Comparison of ENCODE assay signal across 24 cellular contexts in the genomic region with DNA sequence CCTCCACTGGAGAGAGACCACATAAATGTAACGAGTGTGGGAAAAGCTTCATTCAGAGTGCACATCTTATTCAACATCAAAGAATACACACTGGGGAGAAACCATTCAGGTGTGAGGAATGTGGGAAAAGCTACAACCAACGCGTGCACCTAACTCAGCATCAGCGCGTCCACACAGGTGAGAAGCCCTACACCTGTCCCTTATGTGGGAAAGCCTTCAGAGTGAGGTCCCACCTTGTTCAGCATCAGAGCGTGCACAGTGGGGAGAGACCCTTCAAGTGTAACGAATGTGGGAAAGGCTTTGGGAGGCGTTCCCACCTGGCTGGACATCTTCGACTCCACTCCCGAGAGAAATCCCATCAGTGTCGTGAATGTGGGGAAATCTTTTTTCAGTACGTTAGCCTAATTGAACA. TPM values are rescaled to one million over a fixed set of nuclear protein-coding genes. Genes with fewer than 3 reads are reported as not detected.
DNase-seq lines count a peak whose midpoint lies in the region; ATAC-seq, FAIRE-seq and TF ChIP-seq lines count a peak whose summit lies in the region.
"Had no signal": no experiment of that assay in that cellular context is flagged by ENCODE, and none has a peak within 500 bp of the region (broad histone marks: within the 10 kb centered on the region; RNA-seq: fewer than 3 reads in every experiment).

No MANE protein-coding gene starts in this region.

- no peak overlapping the region for H2BK120ac ChIP-seq in neuronal stem cell (ENCODE audit: low read depth, low read length)

- peaks cover 43 to 47% (median 44%) of the 10 kb centered on the region in 4 donors for H3K9me3 ChIP-seq in liver (ENCODE audit: control insufficient read depth in 4 of 4, low read length in 3 of 4)
- H3K9me3 ChIP-seq in HepG2 (ENCODE audit: low read length), result no peaks in the 10 kb centered on the region
- peaks cover 18 to 54% (median 48%) of the 10 kb centered on the region in 5 donors for H3K9me3 ChIP-seq in subcutaneous abdominal adipose tissue (ENCODE audit: control insufficient read depth in 5 of 5, low read length in 5 of 5)
- H3K9me3 ChIP-seq in gastrocnemius medialis, result peaks cover 0 to 39% (median 19%) of the 10 kb centered on the region in 3 donors
- H3K9me3 ChIP-seq in neuronal stem cell (replicated peaks in 1 of 2; ENCODE audit: control insufficient read depth in 2 of 2, insufficient read depth in 1 of 2, low read depth in 1 of 2, low read length in 2 of 2), result peaks cover 44 to 57% of the 10 kb centered on the region in 2 donors

- no peak overlapping the region for H2AK5ac ChIP-seq in neuronal stem cell (ENCODE audit: low read depth, low read length)

- DNase-seq in HepG2 (ENCODE audit: low spot score) (no peak), astrocyte of the spinal cord (ENCODE audit: low read depth, low spot score) (peak; percentile 15), fibroblast of villous mesenchyme (ENCODE audit: low read depth) (peak; percentile 11), gastrocnemius medialis (no peak), neuronal stem cell (ENCODE audit: low spot score) (no peak), SIG-M5 (lab: John Stamatoyannopoulos, UW) (no peak)
- DNase-seq: activated CD4-positive, alpha-beta T cell treated with anti-CD3 and anti-CD28 coated beads for 4 hours; activated effector memory CD4-positive, alpha-beta T cell treated with anti-CD3 and anti-CD28 coated beads, Interleukin-2, amount 50 U/mL, for 16 hours; amniotic stem cell; central memory CD4-positive, alpha-beta T cell; DMS153; effector CD8-positive, alpha-beta T cell; foreskin fibroblast; Kasumi-1; NCI-H1092; NCI-H2081 treated with DMSO at 0.1 percent for 48 hours; NCI-H524; stimulated activated CD4-positive, alpha-beta T cell treated with anti-CD3 and anti-CD28 coated beads, Interleukin-12 subunit alpha, Interleukin-12 subunit beta, amount 100 ng/mL, for 4 hours; SW 1271 had no signal

- H3K14ac ChIP-seq in neuronal stem cell (ENCODE audit: low read length), result no peak overlapping the region

- H4K91ac ChIP-seq in neuronal stem cell (ENCODE audit: low read depth, low read length, poor library complexity), result no peak overlapping the region

- H3K9ac ChIP-seq in liver (ENCODE audit: low read depth in 1 of 2, low read length in 2 of 2) (no peak overlapping the region), HepG2 (ENCODE audit: insufficient read depth, low read depth, low read length) (no peak overlapping the region), subcutaneous abdominal adipose tissue (ENCODE audit: low read length in 5 of 5) (peak overlapping the region in 1 of 5 donors; percentile 40), neuronal stem cell (ENCODE audit: low read depth, low read length, poor library complexity) (no peak overlapping the region)

- ATAC-seq in HepG2 (no peak), gastrocnemius medialis (no peak)

- no peak overlapping the region for H4K8ac ChIP-seq in neuronal stem cell (ENCODE audit: low read depth, low read length)

- no peak overlapping the region for H2AFZ ChIP-seq in HepG2 (ENCODE audit: low read length)
- no peak overlapping the region for H2AFZ ChIP-seq in neuronal stem cell (ENCODE audit: low read length)

- H2BK12ac ChIP-seq in neuronal stem cell (ENCODE audit: low read length), result no peak overlapping the region

- H3K79me1 ChIP-seq in neuronal stem cell (ENCODE audit: low read depth, low read length), result no peaks in the 10 kb centered on the region

- H3K4me3 ChIP-seq in liver (ENCODE audit: low read depth in 1 of 3, low read length in 3 of 3) (peak overlapping the region in 2 of 3 donors; percentile 65 to 77), HepG2 (replicated peaks in 1 of 3; ENCODE audit: insufficient read depth in 1 of 3, low read depth in 2 of 3, low read length in 3 of 3) (no peak overlapping the region), astrocyte of the spinal cord (ENCODE audit: low read depth, low read length) (no peak overlapping the region), fibroblast of villous mesenchyme (ENCODE audit: low read depth, low read length) (no peak overlapping the region), subcutaneous abdominal adipose tissue (ENCODE audit: low read depth in 1 of 5, low read length in 5 of 5) (peak overlapping the region; percentile 15 to 66 (median 55)), gastrocnemius medialis (peak overlapping the region in 1 of 4 donors; percentile 31), neuronal stem cell (ENCODE audit: low read length in 2 of 2) (no peak overlapping the region)

- BruUV-seq in HepG2 (replicated peaks; lab: Mats Ljungman, UMichigan), result no TSS peak

- intact Hi-C loops in HepG2 (cut with micrococcal nuclease; ENCODE audit: unreplicated experiment), result no loop called here
- intact Hi-C loops in gastrocnemius medialis (cut with DNase I; ENCODE audit: low total_unique reads), result no loop called here

- no peak for FAIRE-seq in HepG2 (lab: Jason Lieb, UNC)
- FAIRE-seq: TTC549 had no signal

- H2BK5ac ChIP-seq in neuronal stem cell (ENCODE audit: low read length), result no peak overlapping the region

- H3K27me3 ChIP-seq in liver (ENCODE audit: control insufficient read depth in 4 of 4, insufficient read depth in 4 of 4, low read length in 3 of 4) (no peaks in the 10 kb centered on the region), HepG2 (ENCODE audit: control insufficient read depth in 1 of 2, insufficient read depth in 2 of 2, low read length in 2 of 2) (no peaks in the 10 kb centered on the region), subcutaneous abdominal adipose tissue (ENCODE audit: control insufficient read depth in 5 of 5, insufficient read depth in 4 of 5, low read length in 5 of 5) (no peaks in the 10 kb centered on the region), gastrocnemius medialis (no peaks in the 10 kb centered on the region), neuronal stem cell (ENCODE audit: control insufficient read depth in 3 of 3, insufficient read depth in 3 of 3, low read depth in 1 of 3, low read length in 3 of 3) (no peaks in the 10 kb centered on the region)
- H3K27me3 ChIP-seq: neutrophil had no signal

- H3K4me1 ChIP-seq in liver (ENCODE audit: control insufficient read depth in 4 of 4, insufficient read depth in 4 of 4, low read length in 3 of 4) (no peaks in the 10 kb centered on the region), HepG2 (ENCODE audit: insufficient read depth, low read length) (no peaks in the 10 kb centered on the region), subcutaneous abdominal adipose tissue (ENCODE audit: control insufficient read depth in 5 of 5, insufficient read depth in 5 of 5, low read length in 5 of 5) (peaks cover 0 to 3% (median 0%) of the 10 kb centered on the region in 5 donors), gastrocnemius medialis (no peaks in the 10 kb centered on the region), neuronal stem cell (ENCODE audit: control insufficient read depth in 2 of 2, insufficient read depth in 1 of 2, low read depth in 1 of 2, low read length in 2 of 2) (no peaks in the 10 kb centered on the region)

- POLR2A ChIA-PET in HepG2 (lab: Yijun Ruan, JAX), result interaction anchor here (1.5 kb wide), 1 partner anchor 26 kb away, joined by 3 read pairs; a partner anchor contains a TSS

- no peaks in the 10 kb centered on the region for H4K20me1 ChIP-seq in HepG2 (ENCODE audit: insufficient read depth, low read length)

- H3K36me3 ChIP-seq in liver (ENCODE audit: control insufficient read depth in 4 of 4, insufficient read depth in 3 of 4, low read depth in 1 of 4, low read length in 3 of 4) (peaks cover 13 to 49% (median 43%) of the 10 kb centered on the region in 4 donors), HepG2 (replicated peaks in 1 of 2; ENCODE audit: control insufficient read depth in 1 of 2, insufficient read depth in 2 of 2, low read length in 2 of 2) (peaks cover 8 to 47% of the 10 kb centered on the region in 2 experiments; a peak in 4 of 5 replicates), subcutaneous abdominal adipose tissue (ENCODE audit: control insufficient read depth in 5 of 5, insufficient read depth in 5 of 5, low read length in 5 of 5) (peaks cover 29 to 56% (median 43%) of the 10 kb centered on the region in 5 donors), gastrocnemius medialis (peaks cover 9 to 71% of the 10 kb centered on the region in 2 donors), neuronal stem cell (replicated peaks in 1 of 2; ENCODE audit: control insufficient read depth in 2 of 2, insufficient read depth in 2 of 2, low read length in 2 of 2) (peaks cover 42 to 78% of the 10 kb centered on the region in 2 donors)

- no peak for TF ChIP-seq EP300 in HepG2 (IDR thresholded peaks at IDR 0.05; ENCODE audit: low read depth in 2 of 2, low read length in 2 of 2)
- TF ChIP-seq EP300 in HepG2 (CRISPR knock-in tag; IDR thresholded peaks at IDR 0.05; ENCODE audit: borderline replicate concordance), result no peak

- H3K27ac ChIP-seq in liver (ENCODE audit: low read depth in 1 of 2, low read length in 2 of 2) (no peak overlapping the region), HepG2 (ENCODE audit: extremely low read length, insufficient read depth, low read length) (no peak overlapping the region), subcutaneous abdominal adipose tissue (ENCODE audit: low read depth, low read length) (no peak overlapping the region), gastrocnemius medialis (no peak overlapping the region), neuronal stem cell (replicated peaks; ENCODE audit: low read length) (no peak overlapping the region)
- H3K27ac ChIP-seq: C4-2B, neutrophil had no signal

- no peak overlapping the region for H3K23ac ChIP-seq in neuronal stem cell (ENCODE audit: low read depth, low read length, poor library complexity)

- H3K4me2 ChIP-seq in HepG2 (ENCODE audit: low read depth, low read length) (no peak overlapping the region), neuronal stem cell (ENCODE audit: insufficient read depth, low read length, poor library complexity, severe bottlenecking) (no peak overlapping the region)

- TF ChIP-seq CTCF in liver (IDR thresholded peaks at IDR 0.05; ENCODE audit: low read depth, low read length, missing input control) (no peak), HepG2 (CRISPR knock-in tag; IDR thresholded peaks at IDR 0.05) (no peak), astrocyte of the spinal cord (IDR thresholded peaks at IDR 0.05; ENCODE audit: low read depth, low read length) (no peak), fibroblast of villous mesenchyme (IDR thresholded peaks at IDR 0.05; ENCODE audit: insufficient read depth, low read depth, low read length) (no peak), gastrocnemius medialis (IDR thresholded peaks at IDR 0.05 in 4 of 5, conservative IDR thresholded peaks at IDR 0.05 in 1 of 5) (no peak)

- H3K18ac ChIP-seq in neuronal stem cell (ENCODE audit: low read length), result no peak overlapping the region

- CTCF ChIA-PET in HepG2 (lab: Yijun Ruan, JAX; ENCODE audit: low intra/inter-chr PET ratio, low total read pairs), result no interaction called here

- no peak overlapping the region for H2BK15ac ChIP-seq in neuronal stem cell (ENCODE audit: low read length)

- TF ChIP-seq POLR2A in HepG2 (IDR thresholded peaks at IDR 0.05; ENCODE audit: insufficient read depth in 1 of 2, low read depth in 2 of 2, low read length in 2 of 2), result no peak
- TF ChIP-seq POLR2A in gastrocnemius medialis (IDR thresholded peaks at IDR 0.05), result no peak

- 98% methylated on average over 12 of the region's 12 CpGs for WGBS in liver
- over 99% methylated on average over 12 of the region's 12 CpGs for WGBS in HepG2 (ENCODE audit: low lambda C conversion rate)
- no CpG with 5 or more reads among the region's 12 CpGs for WGBS in neuronal stem cell (ENCODE audit: extremely low coverage in 2 of 2, insufficient read length in 2 of 2, insufficient replicate concordance in 1 of 2), 2 donors

- no peak overlapping the region for H3K4ac ChIP-seq in neuronal stem cell (ENCODE audit: low read length)

- H3K79me2 ChIP-seq in HepG2 (ENCODE audit: insufficient read depth, low read length), result no peaks in the 10 kb centered on the region

- in situ Hi-C loops in HepG2 (cut with HindIII; ENCODE audit: extremely low pct_ligation_motif_present, low pct_unique_long_range_greater_than_20kb) (no loop called here), astrocyte of the spinal cord (cut with HindIII; ENCODE audit: low sequenced_read_pairs) (no loop called here), gastrocnemius medialis (cut with MboI; ENCODE audit: low sequenced_read_pairs in 4 of 4) (no loop called here)

- TF ChIP-seq RAD21 in liver (IDR thresholded peaks at IDR 0.05), result no peak
- TF ChIP-seq RAD21 in HepG2 (CRISPR knock-in tag; IDR thresholded peaks at IDR 0.05), result no peak

RNA-seq across cellular contexts. Expression of a gene that starts 20.6 kb away (rescaled TPM):
- total RNA-seq in liver (1 to 10 TPM; 2.4 to 4.6 TPM), HepG2 (2016; rRNA removed; fragmentation: Illumina TruSeq; extraction: Trizol) (6.3 and 10.4 TPM in 2 replicates), fibroblast of villous mesenchyme (5.5 and 9.5 TPM in 2 replicates), gastrocnemius medialis (1 to 10 TPM; 2.3 to 5.7 (median 3.8) TPM)
- polyA plus RNA-seq in liver (1 to 10 TPM; 1.0 to 1.7 TPM), HepG2 (2011; rRNA removed) (4.7 and 5.4 TPM in 2 replicates)
- 1.0 and 1.3 TPM in 2 replicates for total RNA-seq in HepG2 (2016; cell fraction: cytosol; rRNA removed; fragmentation: Illumina TruSeq; extraction: Trizol; ENCODE audit: low read depth)
- 6.0 and 8.6 TPM in 2 replicates for total RNA-seq in HepG2 (2016; cell fraction: insoluble cytoplasmic fraction; rRNA removed; fragmentation: Illumina TruSeq; extraction: Trizol)
- total RNA-seq in HepG2 (2016; cell fraction: membrane; rRNA removed; fragmentation: Illumina TruSeq; extraction: Trizol), result 3.2 and 3.9 TPM in 2 replicates
- 3.5 and 4.0 TPM in 2 replicates for total RNA-seq in HepG2 (2016; cell fraction: nucleus; rRNA removed; fragmentation: Illumina TruSeq; extraction: Trizol)
- polyA plus RNA-seq in HepG2 (2011; cell fraction: cytosol; rRNA removed), result 3.4 and 4.4 TPM in 2 replicates
- polyA plus RNA-seq in HepG2 (2011; cell fraction: nucleus; rRNA removed), result 0.87 and 1.9 TPM in 2 replicates
- 4.5 and 5.0 TPM in 2 replicates for polyA plus RNA-seq in HepG2 (2012)
- 0.53 and 0.85 TPM in 2 replicates for polyA plus RNA-seq in HepG2 (2016; cell fraction: cytosol; fragmentation: Illumina TruSeq; extraction: Trizol; ENCODE audit: low read depth)
- polyA plus RNA-seq in HepG2 (2016; cell fraction: insoluble cytoplasmic fraction; fragmentation: Illumina TruSeq; extraction: Trizol; ENCODE audit: low read depth), result 8.3 and 10.1 TPM in 2 replicates
- polyA plus RNA-seq in HepG2 (2016; cell fraction: membrane; fragmentation: Illumina TruSeq; extraction: Trizol; ENCODE audit: low read depth), result 1.4 and 1.9 TPM in 2 replicates
- polyA plus RNA-seq in HepG2 (2016; cell fraction: nucleus; fragmentation: Illumina TruSeq; extraction: Trizol; ENCODE audit: insufficient read depth, low read depth), result 5.9 and 6.7 TPM in 2 replicates
- polyA minus RNA-seq in HepG2 (2011; rRNA and poly(A)+ RNA removed; ENCODE audit: low replicate concordance), result 1.1 and 3.9 TPM in 2 replicates
- polyA minus RNA-seq in HepG2 (2011; cell fraction: cytosol; rRNA and poly(A)+ RNA removed), result 2.8 and 3.8 TPM in 2 replicates
- polyA minus RNA-seq in HepG2 (2011; cell fraction: nucleus; rRNA and poly(A)+ RNA removed), result 6.2 and 7.5 TPM in 2 replicates
- 8.0 TPM for polyA plus RNA-seq in neuronal stem cell (2013, experiment 1 of 2)
- 7.9 TPM for polyA plus RNA-seq in neuronal stem cell (2013, experiment 2 of 2)

RNA-seq across cellular contexts. Expression of a gene that starts 26.9 kb away (rescaled TPM):
- 1 to 10 TPM; 4.7 to 5.4 TPM for total RNA-seq in liver
- 1 to 10 TPM; 1.7 to 2.2 TPM for polyA plus RNA-seq in liver
- total RNA-seq in HepG2 (2016; rRNA removed; fragmentation: Illumina TruSeq; extraction: Trizol), result 11.7 and 14.4 TPM in 2 replicates
- total RNA-seq in HepG2 (2016; cell fraction: cytosol; rRNA removed; fragmentation: Illumina TruSeq; extraction: Trizol; ENCODE audit: low read depth), result 2.1 and 2.3 TPM in 2 replicates
- total RNA-seq in HepG2 (2016; cell fraction: insoluble cytoplasmic fraction; rRNA removed; fragmentation: Illumina TruSeq; extraction: Trizol), result 11.7 and 14.5 TPM in 2 replicates
- 7.0 and 7.8 TPM in 2 replicates for total RNA-seq in HepG2 (2016; cell fraction: membrane; rRNA removed; fragmentation: Illumina TruSeq; extraction: Trizol)
- total RNA-seq in HepG2 (2016; cell fraction: nucleus; rRNA removed; fragmentation: Illumina TruSeq; extraction: Trizol), result 7.9 and 10.0 TPM in 2 replicates
- 5.2 and 5.5 TPM in 2 replicates for polyA plus RNA-seq in HepG2 (2011; rRNA removed)
- polyA plus RNA-seq in HepG2 (2011; cell fraction: cytosol; rRNA removed), result 3.4 and 4.6 TPM in 2 replicates
- 4.1 and 5.2 TPM in 2 replicates for polyA plus RNA-seq in HepG2 (2011; cell fraction: nucleus; rRNA removed)
- 5.5 and 5.7 TPM in 2 replicates for polyA plus RNA-seq in HepG2 (2012)
- polyA plus RNA-seq in HepG2 (2016; cell fraction: cytosol; fragmentation: Illumina TruSeq; extraction: Trizol; ENCODE audit: low read depth), result 1.1 TPM in 2 replicates
- polyA plus RNA-seq in HepG2 (2016; cell fraction: insoluble cytoplasmic fraction; fragmentation: Illumina TruSeq; extraction: Trizol; ENCODE audit: low read depth), result 11.4 and 12.4 TPM in 2 replicates
- polyA plus RNA-seq in HepG2 (2016; cell fraction: membrane; fragmentation: Illumina TruSeq; extraction: Trizol; ENCODE audit: low read depth), result 3.6 and 3.8 TPM in 2 replicates
- polyA plus RNA-seq in HepG2 (2016; cell fraction: nucleus; fragmentation: Illumina TruSeq; extraction: Trizol; ENCODE audit: insufficient read depth, low read depth), result 12.5 and 12.6 TPM in 2 replicates
- polyA minus RNA-seq in HepG2 (2011; rRNA and poly(A)+ RNA removed; ENCODE audit: low replicate concordance), result 10.3 and 16.0 TPM in 2 replicates
- 6.9 and 7.2 TPM in 2 replicates for polyA minus RNA-seq in HepG2 (2011; cell fraction: cytosol; rRNA and poly(A)+ RNA removed)
- polyA minus RNA-seq in HepG2 (2011; cell fraction: nucleus; rRNA and poly(A)+ RNA removed), result 13.4 and 16.0 TPM in 2 replicates
- total RNA-seq in fibroblast of villous mesenchyme, result 11.6 and 17.7 TPM in 2 replicates
- total RNA-seq in gastrocnemius medialis, result 10 to 100 TPM in 3 of 4 donors, 1 to 10 TPM in 1; 7.3 to 12.3 (median 10.5) TPM
- 10.5 TPM for polyA plus RNA-seq in neuronal stem cell (2013, experiment 1 of 2)
- 10.3 TPM for polyA plus RNA-seq in neuronal stem cell (2013, experiment 2 of 2)

RNA-seq across cellular contexts. Expression of a gene that starts 27.1 kb away (rescaled TPM):
- total RNA-seq in liver (10 to 100 TPM; 37.2 to 59.7 TPM), HepG2 (2016; rRNA removed; fragmentation: Illumina TruSeq; extraction: Trizol) (53.4 and 54.8 TPM in 2 replicates), fibroblast of villous mesenchyme (75.7 and 88.5 TPM in 2 replicates), gastrocnemius medialis (10 to 100 TPM; 41.5 to 85.1 (median 56.5) TPM)
- polyA plus RNA-seq in liver (10 to 100 TPM; 15.9 to 27.6 TPM), HepG2 (2011; rRNA removed) (75.6 and 83.2 TPM in 2 replicates)
- 16.2 and 27.8 TPM in 2 replicates for total RNA-seq in HepG2 (2016; cell fraction: cytosol; rRNA removed; fragmentation: Illumina TruSeq; extraction: Trizol; ENCODE audit: low read depth)
- 55.5 and 56.9 TPM in 2 replicates for total RNA-seq in HepG2 (2016; cell fraction: insoluble cytoplasmic fraction; rRNA removed; fragmentation: Illumina TruSeq; extraction: Trizol)
- 43.6 and 47.0 TPM in 2 replicates for total RNA-seq in HepG2 (2016; cell fraction: membrane; rRNA removed; fragmentation: Illumina TruSeq; extraction: Trizol)
- total RNA-seq in HepG2 (2016; cell fraction: nucleus; rRNA removed; fragmentation: Illumina TruSeq; extraction: Trizol), result 62.9 and 68.9 TPM in 2 replicates
- 46.0 and 47.5 TPM in 2 replicates for polyA plus RNA-seq in HepG2 (2011; cell fraction: cytosol; rRNA removed)
- 141 and 161 TPM in 2 replicates for polyA plus RNA-seq in HepG2 (2011; cell fraction: nucleus; rRNA removed)
- 32.8 and 35.8 TPM in 2 replicates for polyA plus RNA-seq in HepG2 (2012)
- polyA plus RNA-seq in HepG2 (2016; cell fraction: cytosol; fragmentation: Illumina TruSeq; extraction: Trizol; ENCODE audit: low read depth), result 22.2 and 35.6 TPM in 2 replicates
- 41.3 and 42.7 TPM in 2 replicates for polyA plus RNA-seq in HepG2 (2016; cell fraction: insoluble cytoplasmic fraction; fragmentation: Illumina TruSeq; extraction: Trizol; ENCODE audit: low read depth)
- polyA plus RNA-seq in HepG2 (2016; cell fraction: membrane; fragmentation: Illumina TruSeq; extraction: Trizol; ENCODE audit: low read depth), result 30.7 and 38.8 TPM in 2 replicates
- 77.8 and 80.4 TPM in 2 replicates for polyA plus RNA-seq in HepG2 (2016; cell fraction: nucleus; fragmentation: Illumina TruSeq; extraction: Trizol; ENCODE audit: insufficient read depth, low read depth)
- polyA minus RNA-seq in HepG2 (2011; rRNA and poly(A)+ RNA removed; ENCODE audit: low replicate concordance), result 46.6 and 83.6 TPM in 2 replicates
- 24.0 and 25.8 TPM in 2 replicates for polyA minus RNA-seq in HepG2 (2011; cell fraction: cytosol; rRNA and poly(A)+ RNA removed)
- polyA minus RNA-seq in HepG2 (2011; cell fraction: nucleus; rRNA and poly(A)+ RNA removed), result 176 and 200 TPM in 2 replicates
- 27.3 TPM for polyA plus RNA-seq in neuronal stem cell (2013, experiment 1 of 2)
- 27.7 TPM for polyA plus RNA-seq in neuronal stem cell (2013, experiment 2 of 2)

RNA-seq across cellular contexts. Expression of a gene that starts 31.3 kb away (rescaled TPM):
- total RNA-seq in liver (10 to 100 TPM; 18.1 to 18.3 TPM), HepG2 (2016; rRNA removed; fragmentation: Illumina TruSeq; extraction: Trizol) (18.7 and 19.6 TPM in 2 replicates), fibroblast of villous mesenchyme (22.5 and 30.2 TPM in 2 replicates), gastrocnemius medialis (10 to 100 TPM; 14.2 to 19.2 (median 15.7) TPM)
- polyA plus RNA-seq in liver (1 to 10 TPM; 5.5 to 6.1 TPM), HepG2 (2011; rRNA removed) (7.8 and 8.6 TPM in 2 replicates)
- total RNA-seq in HepG2 (2016; cell fraction: cytosol; rRNA removed; fragmentation: Illumina TruSeq; extraction: Trizol; ENCODE audit: low read depth), result 14.4 and 15.6 TPM in 2 replicates
- total RNA-seq in HepG2 (2016; cell fraction: insoluble cytoplasmic fraction; rRNA removed; fragmentation: Illumina TruSeq; extraction: Trizol), result 17.1 and 18.1 TPM in 2 replicates
- total RNA-seq in HepG2 (2016; cell fraction: membrane; rRNA removed; fragmentation: Illumina TruSeq; extraction: Trizol), result 18.0 and 18.1 TPM in 2 replicates
- total RNA-seq in HepG2 (2016; cell fraction: nucleus; rRNA removed; fragmentation: Illumina TruSeq; extraction: Trizol), result 12.9 and 15.2 TPM in 2 replicates
- 6.9 and 7.2 TPM in 2 replicates for polyA plus RNA-seq in HepG2 (2011; cell fraction: cytosol; rRNA removed)
- 9.1 and 13.1 TPM in 2 replicates for polyA plus RNA-seq in HepG2 (2011; cell fraction: nucleus; rRNA removed)
- 7.0 and 7.3 TPM in 2 replicates for polyA plus RNA-seq in HepG2 (2012)
- polyA plus RNA-seq in HepG2 (2016; cell fraction: cytosol; fragmentation: Illumina TruSeq; extraction: Trizol; ENCODE audit: low read depth), result 2.2 and 2.9 TPM in 2 replicates
- polyA plus RNA-seq in HepG2 (2016; cell fraction: insoluble cytoplasmic fraction; fragmentation: Illumina TruSeq; extraction: Trizol; ENCODE audit: low read depth), result 12.0 and 13.7 TPM in 2 replicates
- polyA plus RNA-seq in HepG2 (2016; cell fraction: membrane; fragmentation: Illumina TruSeq; extraction: Trizol; ENCODE audit: low read depth), result 4.1 and 4.3 TPM in 2 replicates
- polyA plus RNA-seq in HepG2 (2016; cell fraction: nucleus; fragmentation: Illumina TruSeq; extraction: Trizol; ENCODE audit: insufficient read depth, low read depth), result 20.5 and 23.9 TPM in 2 replicates
- polyA minus RNA-seq in HepG2 (2011; rRNA and poly(A)+ RNA removed; ENCODE audit: low replicate concordance), result 9.5 and 16.3 TPM in 2 replicates
- 7.2 and 9.4 TPM in 2 replicates for polyA minus RNA-seq in HepG2 (2011; cell fraction: cytosol; rRNA and poly(A)+ RNA removed)
- 20.2 and 23.1 TPM in 2 replicates for polyA minus RNA-seq in HepG2 (2011; cell fraction: nucleus; rRNA and poly(A)+ RNA removed)
- polyA plus RNA-seq in neuronal stem cell (2013, experiment 1 of 2), result 7.7 TPM
- polyA plus RNA-seq in neuronal stem cell (2013, experiment 2 of 2), result 7.6 TPM

RNA-seq across cellular contexts. Expression of a gene that starts 58.7 kb away (rescaled TPM):
- total RNA-seq in liver (1 to 10 TPM; 7.4 TPM), HepG2 (2016; rRNA removed; fragmentation: Illumina TruSeq; extraction: Trizol) (15.3 and 19.8 TPM in 2 replicates), fibroblast of villous mesenchyme (9.3 and 11.7 TPM in 2 replicates), gastrocnemius medialis (1 to 10 TPM; 1.2 to 2.8 (median 1.4) TPM)
- polyA plus RNA-seq in liver (1 to 10 TPM; 1.6 to 2.3 TPM), HepG2 (2011; rRNA removed) (23.6 and 25.1 TPM in 2 replicates)
- total RNA-seq in HepG2 (2016; cell fraction: cytosol; rRNA removed; fragmentation: Illumina TruSeq; extraction: Trizol; ENCODE audit: low read depth), result 3.7 and 4.4 TPM in 2 replicates
- 15.1 and 21.5 TPM in 2 replicates for total RNA-seq in HepG2 (2016; cell fraction: insoluble cytoplasmic fraction; rRNA removed; fragmentation: Illumina TruSeq; extraction: Trizol)
- total RNA-seq in HepG2 (2016; cell fraction: membrane; rRNA removed; fragmentation: Illumina TruSeq; extraction: Trizol), result 7.7 and 8.6 TPM in 2 replicates
- 26.7 and 33.3 TPM in 2 replicates for total RNA-seq in HepG2 (2016; cell fraction: nucleus; rRNA removed; fragmentation: Illumina TruSeq; extraction: Trizol)
- polyA plus RNA-seq in HepG2 (2011; cell fraction: cytosol; rRNA removed), result 5.3 and 6.0 TPM in 2 replicates
- 37.8 and 43.5 TPM in 2 replicates for polyA plus RNA-seq in HepG2 (2011; cell fraction: nucleus; rRNA removed)
- polyA plus RNA-seq in HepG2 (2012), result 14.1 and 19.0 TPM in 2 replicates
- polyA plus RNA-seq in HepG2 (2016; cell fraction: cytosol; fragmentation: Illumina TruSeq; extraction: Trizol; ENCODE audit: low read depth), result 1.8 and 2.2 TPM in 2 replicates
- 13.3 and 13.4 TPM in 2 replicates for polyA plus RNA-seq in HepG2 (2016; cell fraction: insoluble cytoplasmic fraction; fragmentation: Illumina TruSeq; extraction: Trizol; ENCODE audit: low read depth)
- 4.7 and 4.8 TPM in 2 replicates for polyA plus RNA-seq in HepG2 (2016; cell fraction: membrane; fragmentation: Illumina TruSeq; extraction: Trizol; ENCODE audit: low read depth)
- 98.8 and 103 TPM in 2 replicates for polyA plus RNA-seq in HepG2 (2016; cell fraction: nucleus; fragmentation: Illumina TruSeq; extraction: Trizol; ENCODE audit: insufficient read depth, low read depth)
- polyA minus RNA-seq in HepG2 (2011; rRNA and poly(A)+ RNA removed; ENCODE audit: low replicate concordance), result 12.0 and 13.0 TPM in 2 replicates
- polyA minus RNA-seq in HepG2 (2011; cell fraction: cytosol; rRNA and poly(A)+ RNA removed), result 3.8 and 4.5 TPM in 2 replicates
- 35.5 and 38.5 TPM in 2 replicates for polyA minus RNA-seq in HepG2 (2011; cell fraction: nucleus; rRNA and poly(A)+ RNA removed)
- 9.5 TPM for polyA plus RNA-seq in neuronal stem cell (2013, experiment 1 of 2)
- polyA plus RNA-seq in neuronal stem cell (2013, experiment 2 of 2), result 10.7 TPM

Comparison
In these comparisons a context has a peak if more than half of its experiments do, and no peak if none do; other contexts are left out.
1. H3K4me3 ChIP-seq: peak in liver (2 of 3) and subcutaneous abdominal adipose tissue (5 of 5); none in HepG2 (0 of 3), astrocyte of the spinal cord (single experiment), fibroblast of villous mesenchyme (single experiment) and neuronal stem cell (0 of 2).
2. DNase-seq: peak in astrocyte of the spinal cord (single experiment) and fibroblast of villous mesenchyme (single experiment); none in HepG2 (single experiment), gastrocnemius medialis (0 of 2), neuronal stem cell (single experiment) and SIG-M5 (single experiment).